ENCODE assay signal across 13 cellular contexts in genomic region chr15:65249641-65250040, GRCh38. TPM values are rescaled to one million over a fixed set of nuclear protein-coding genes. Genes with fewer than 3 reads are reported as not detected.
A peak's percentile ranks its signal among the peaks of the same experiment; 100 is the strongest.
DNase-seq lines count a peak whose midpoint lies in the region; ATAC-seq and TF ChIP-seq lines count a peak whose summit lies in the region.
"Had no signal": no experiment of that assay in that cellular context is flagged by ENCODE, and none has a peak within 500 bp of the region (broad histone marks: within the 10 kb centered on the region; RNA-seq: fewer than 3 reads in every experiment).

No MANE protein-coding gene starts in this region.

- H3K27me3 ChIP-seq in mammary epithelial cell (ENCODE audit: insufficient read depth, low read length), result no peaks in the 10 kb centered on the region
- H3K27me3 ChIP-seq in uterus, result no peaks in the 10 kb centered on the region
- H3K27me3 ChIP-seq: sigmoid colon had no signal

- H3K4me1 ChIP-seq in mammary epithelial cell (ENCODE audit: insufficient read depth, low read length), result peaks cover 14% of the 10 kb centered on the region
- H3K4me1 ChIP-seq in uterus, result peaks cover 11 to 22% of the 10 kb centered on the region in 2 donors

- H3K4me3 ChIP-seq in mammary epithelial cell (replicated peaks in 1 of 3; ENCODE audit: insufficient read depth in 1 of 3, low read depth in 2 of 3, low read length in 3 of 3) (no peak overlapping the region), uterus (no peak overlapping the region)
- H3K4me3 ChIP-seq: sigmoid colon had no signal

- POLR2A ChIA-PET in MCF 10A (lab: Yijun Ruan, JAX), result interaction anchor here (0.7 kb wide), 1 partner anchor 33 kb away, joined by 3 read pairs; no protein-coding TSS in a partner anchor

- no peaks in the 10 kb centered on the region for H3K36me3 ChIP-seq in mammary epithelial cell (ENCODE audit: insufficient read depth, low read length)
- H3K36me3 ChIP-seq in uterus, result no peaks in the 10 kb centered on the region
- H3K36me3 ChIP-seq: sigmoid colon had no signal

- no peak overlapping the region for H3K27ac Mint-ChIP-seq in MCF 10A (ENCODE audit: low read depth, unreplicated experiment)

- TF ChIP-seq CTCF in mammary epithelial cell (conservative IDR thresholded peaks at IDR 0.05 in 1 of 2, IDR thresholded peaks at IDR 0.05 in 1 of 2; ENCODE audit: extremely low read depth in 1 of 2, insufficient read depth in 1 of 2, low read depth in 1 of 2, low read length in 2 of 2) (no peak), MCF 10A (IDR thresholded peaks at IDR 0.05; ENCODE audit: unreplicated experiment) (no peak), omental fat pad (IDR thresholded peaks at IDR 0.05) (no peak), uterus (IDR thresholded peaks at IDR 0.05) (no peak)

- dilution Hi-C loops in mammary epithelial cell (cut with HindIII; ENCODE audit: low sequenced_read_pairs), result no loop called here

- in situ Hi-C loops in mammary epithelial cell (cut with MboI; ENCODE audit: low sequenced_read_pairs in 2 of 2), result no loop called here

- no peak for TF ChIP-seq POLR2A in uterus (IDR thresholded peaks at IDR 0.05)

- no peaks in the 10 kb centered on the region for H3K9me3 ChIP-seq in mammary epithelial cell (replicated peaks; ENCODE audit: insufficient read depth, low read length)
- H3K9me3 ChIP-seq in uterus, result no peaks in the 10 kb centered on the region
- H3K9me3 ChIP-seq: sigmoid colon had no signal

- no peak overlapping the region for H3K4me2 ChIP-seq in mammary epithelial cell (ENCODE audit: insufficient read depth, low read depth, low read length)

- no TSS peak for BruUV-seq in mammary epithelial cell (replicated peaks; lab: Mats Ljungman, UMichigan)
- no TSS peak for BruUV-seq in MCF 10A (replicated peaks; lab: Mats Ljungman, UMichigan)

- H3K27me3 Mint-ChIP-seq in MCF 10A (ENCODE audit: insufficient read depth, unreplicated experiment), result no peaks in the 10 kb centered on the region

- intact Hi-C loops in mammary epithelial cell (cut with micrococcal nuclease) (no loop called here), MCF 10A (cut with micrococcal nuclease) (no loop called here), uterus (cut with DNase I; ENCODE audit: low total_unique reads) (no loop called here)

- H3K79me2 ChIP-seq in mammary epithelial cell (ENCODE audit: insufficient read depth, low read length), result no peaks in the 10 kb centered on the region

- no peaks in the 10 kb centered on the region for H3K4me1 Mint-ChIP-seq in MCF 10A (ENCODE audit: insufficient read depth, unreplicated experiment)

- no peak overlapping the region for H3K4me3 Mint-ChIP-seq in MCF 10A (ENCODE audit: unreplicated experiment)

- no peak overlapping the region for H2AFZ ChIP-seq in mammary epithelial cell (ENCODE audit: low read depth, low read length)

- CTCF ChIA-PET in mammary epithelial cell (lab: Charles Lee; ENCODE audit: low non-redundant PET) (no interaction called here), MCF 10A (lab: Yijun Ruan, JAX) (no interaction called here)

- H3K9me3 Mint-ChIP-seq in MCF 10A (ENCODE audit: unreplicated experiment), result no peaks in the 10 kb centered on the region

- DNase-seq in mammary epithelial cell, result peak; percentile 15
- no peak for DNase-seq in MCF 10A (ENCODE audit: unreplicated experiment)
- peak; percentile 80 for DNase-seq in activated CD8-positive, alpha-beta memory T cell treated with anti-CD3 and anti-CD28 coated beads for 24 hours
- no peak for DNase-seq in omental fat pad (ENCODE audit: low spot score)
- no peak for DNase-seq in uterus
- no peak for DNase-seq in AG08395 (ENCODE audit: low spot score)
- no peak for DNase-seq in T1000 (lab: John Stamatoyannopoulos, UW)
- DNase-seq: PC-3 had no signal

- H4K20me1 ChIP-seq in mammary epithelial cell (ENCODE audit: insufficient read depth, low read length), result no peaks in the 10 kb centered on the region

- 90% methylated on average over 2 of the region's 2 CpGs for WGBS in mammary epithelial cell (ENCODE audit: low coverage, missing lambda C conversion rate)

- peaks cover 4% of the 10 kb centered on the region for H3K36me3 Mint-ChIP-seq in MCF 10A (ENCODE audit: insufficient read depth, unreplicated experiment)

- H3K9ac ChIP-seq in mammary epithelial cell (ENCODE audit: insufficient read depth, low read length), result no peak overlapping the region

- ATAC-seq in omental fat pad (ENCODE audit: low FRiP score), result peak; percentile 66
- ATAC-seq in GM21381 (IDR thresholded peaks at IDR 0.05; ENCODE audit: unreplicated experiment), result no peak
- ATAC-seq: PC-3 had no signal

- H3K27ac ChIP-seq in mammary epithelial cell (ENCODE audit: insufficient read depth, low read depth, low read length), result no peak overlapping the region
- peak overlapping the region; percentile 81 to 88 for H3K27ac ChIP-seq in uterus

RNA-seq across cellular contexts. Expression of gene PARP16, which starts 37.0 kb away (rescaled TPM):
- 1 to 10 TPM; 4.9 to 5.2 TPM for total RNA-seq in mammary epithelial cell
- polyA plus RNA-seq in mammary epithelial cell, result 3.0 TPM
- polyA minus RNA-seq in mammary epithelial cell, result 23.8 TPM
- 5.9 and 6.1 TPM in 2 replicates for total RNA-seq in MCF 10A (2022)
- 10 to 100 TPM in 1 of 4 donors, 1 to 10 TPM in 3; 5.6 to 11.0 (median 7.5) TPM for total RNA-seq in omental fat pad
- total RNA-seq in uterus, result 10 to 100 TPM in 1 of 4 donors, 1 to 10 TPM in 3; 2.3 to 14.7 (median 6.5) TPM

RNA-seq across cellular contexts. Expression of gene CILP, which starts 38.4 kb away (rescaled TPM):
- total RNA-seq in mammary epithelial cell (not detected), MCF 10A (2022) (not detected in 2 replicates), omental fat pad (100 to 1,000 TPM in 2 of 4 donors, 10 to 100 TPM in 2; 27.2 to 434 (median 75.3) TPM), uterus (10 to 100 TPM; 10.5 to 22.5 (median 14.4) TPM)
- polyA plus RNA-seq in mammary epithelial cell, result not detected
- not detected for polyA minus RNA-seq in mammary epithelial cell
- total RNA-seq: PC-3 had no signal
- polyA plus RNA-seq: keratinocyte had no signal

RNA-seq across cellular contexts. Expression of gene RNU5A-1, which starts 46.2 kb away (rescaled TPM):
- not detected for total RNA-seq in mammary epithelial cell
- polyA plus RNA-seq in mammary epithelial cell, result not detected
- polyA minus RNA-seq in mammary epithelial cell, result under 0.01 TPM
- total RNA-seq in MCF 10A (2022), result not detected in 2 replicates
- total RNA-seq in omental fat pad, result not detected
- not detected for total RNA-seq in uterus
- total RNA-seq: M059J, PC-3, sigmoid colon had no signal
- polyA plus RNA-seq: AG04450, keratinocyte, sigmoid colon had no signal

RNA-seq across cellular contexts. Expression of gene RNU5B-1, which starts 54.8 kb away (rescaled TPM):
- not detected for total RNA-seq in mammary epithelial cell
- not detected for polyA plus RNA-seq in mammary epithelial cell
- under 0.01 TPM for polyA minus RNA-seq in mammary epithelial cell
- total RNA-seq in MCF 10A (2022), result not detected in 2 replicates
- total RNA-seq in omental fat pad, result not detected
- 10 to 100 TPM in 1 of 4 donors, not detected in 3; 34.0 TPM for total RNA-seq in uterus
- total RNA-seq: M059J, PC-3, sigmoid colon had no signal
- polyA plus RNA-seq: AG04450, keratinocyte, sigmoid colon had no signal

Comparison
In these comparisons a context has a peak if more than half of its experiments do, and no peak if none do; other contexts are left out.
1. DNase-seq: peak in mammary epithelial cell (single experiment) and activated CD8-positive, alpha-beta memory T cell treated with anti-CD3 and anti-CD28 coated beads for 24 hours (single experiment); none in MCF 10A (single experiment), omental fat pad (single experiment), uterus (0 of 2), AG08395 (single experiment) and T1000 (single experiment).
2. RNA of gene CILP, which starts 38.4 kb away (total RNA-seq): 27.2 to 434 TPM in omental fat pad and 10.5 to 22.5 TPM in uterus; not detected in mammary epithelial cell and not detected in MCF 10A; every median in the first group is over 10 times any median in the second.